In the genomic region with DNA sequence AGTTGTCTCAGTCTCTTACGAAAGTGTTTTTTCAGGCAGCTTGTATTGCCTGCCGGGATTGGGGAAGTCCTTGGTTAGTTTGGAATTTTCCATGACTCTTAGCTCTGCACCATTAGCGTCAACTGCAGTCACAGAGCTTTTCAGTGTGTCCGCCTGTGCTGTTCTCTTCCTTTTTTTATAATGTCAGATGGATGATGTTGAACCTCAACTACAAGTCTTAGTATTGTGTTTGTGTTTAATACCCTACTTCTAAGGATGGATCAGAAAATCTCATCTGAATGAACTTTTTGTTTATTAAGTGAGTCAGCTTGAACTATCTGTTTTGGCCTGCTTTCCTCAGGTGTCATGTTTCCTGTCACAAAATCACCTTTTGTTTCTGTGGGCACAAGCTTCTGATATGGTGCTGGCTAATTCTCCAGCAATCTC, we compare ENCODE assay signal across 8 cellular contexts. TPM values are rescaled to one million over a fixed set of nuclear protein-coding genes. Genes with fewer than 3 reads are reported as not detected.
DNase-seq lines count a peak whose midpoint lies in the region; ATAC-seq, FAIRE-seq and TF ChIP-seq lines count a peak whose summit lies in the region.

No MANE protein-coding gene starts in this region.

- peak; percentile 27 for ATAC-seq in memory B cell (ENCODE audit: low read depth)

- no peak overlapping the region for H3K4me3 Mint-ChIP-seq in memory B cell

- H3K4me3 ChIP-seq in AG09309 (ENCODE audit: control insufficient read depth, low read depth, low read length): no peak overlapping the region
- H3K4me3 ChIP-seq in MG63: no peak overlapping the region

- no peaks in the 10 kb centered on the region for H3K27me3 ChIP-seq in MG63

- no peaks in the 10 kb centered on the region for H3K9me3 ChIP-seq in MG63

- peak overlapping the region; percentile 84 for H3K27ac Mint-ChIP-seq in memory B cell

- FAIRE-seq in urothelium cell line (lab: Jason Lieb, UNC) (no peak), GM19239 (lab: Jason Lieb, UNC) (no peak)

- H3K9me3 Mint-ChIP-seq in memory B cell: no peaks in the 10 kb centered on the region

- peaks cover 22% of the 10 kb centered on the region for H3K36me3 ChIP-seq in MG63

- H3K36me3 Mint-ChIP-seq in memory B cell: peaks cover 23% of the 10 kb centered on the region

- peaks cover 32% of the 10 kb centered on the region for H3K4me1 Mint-ChIP-seq in memory B cell

- no peak for TF ChIP-seq CTCF in AG09309 (IDR thresholded peaks at IDR 0.05; ENCODE audit: control insufficient read depth, insufficient read depth, low read depth, low read length, missing control alignments)

- no peaks in the 10 kb centered on the region for H3K27me3 Mint-ChIP-seq in memory B cell

- peak; percentile 59 for DNase-seq in AG09309 (ENCODE audit: low read depth)
- peak; percentile 13 to 20 for DNase-seq in Kasumi-1 (lab: John Stamatoyannopoulos, UW)
- DNase-seq in dermis microvascular lymphatic vessel endothelial cell (ENCODE audit: low read depth in 2 of 2): peak; percentile 85 to 88
- DNase-seq in memory B cell (ENCODE audit: low spot score in 2 of 2): no peak
- peak; percentile 49 for DNase-seq in urothelium cell line (ENCODE audit: low spot score)
- no peak for DNase-seq in occipital lobe (lab: John Stamatoyannopoulos, UW)
- DNase-seq in MG63: no peak
- DNase-seq in GM19239 (ENCODE audit: insufficient read length, low spot score): no peak

RNA-seq across cellular contexts. Expression of gene ATP6V0E1, which starts 33.1 kb away (rescaled TPM):
- total RNA-seq in dermis microvascular lymphatic vessel endothelial cell: 326 and 336 TPM in 2 replicates
- total RNA-seq in occipital lobe: 43.5 TPM
- total RNA-seq in MG63 (2014; rRNA removed; shearing (Covaris generic); ENCODE audit: low replicate concordance): 296 and 325 TPM in 2 replicates

RNA-seq across cellular contexts. Expression of gene CREBRF, which starts 39.5 kb away (rescaled TPM):
- total RNA-seq in dermis microvascular lymphatic vessel endothelial cell (16.3 and 21.5 TPM in 2 replicates), occipital lobe (39.8 TPM)
- 4.3 and 9.2 TPM in 2 replicates for total RNA-seq in MG63 (2014; rRNA removed; shearing (Covaris generic); ENCODE audit: low replicate concordance)

RNA-seq across cellular contexts. Expression of gene RPL26L1, which starts 57.4 kb away (rescaled TPM):
- total RNA-seq in dermis microvascular lymphatic vessel endothelial cell (28.8 and 32.2 TPM in 2 replicates), occipital lobe (29.8 TPM)
- 132 and 142 TPM in 2 replicates for total RNA-seq in MG63 (2014; rRNA removed; shearing (Covaris generic); ENCODE audit: low replicate concordance)

Comparison
In these comparisons a context has a peak if more than half of its experiments do, and no peak if none do; other contexts are left out.
1. DNase-seq: peak in AG09309 (single experiment), Kasumi-1 (2 of 2), dermis microvascular lymphatic vessel endothelial cell (2 of 2) and urothelium cell line (single experiment); none in memory B cell (0 of 2), occipital lobe (single experiment), MG63 (single experiment) and GM19239 (single experiment).